In the genomic region with DNA sequence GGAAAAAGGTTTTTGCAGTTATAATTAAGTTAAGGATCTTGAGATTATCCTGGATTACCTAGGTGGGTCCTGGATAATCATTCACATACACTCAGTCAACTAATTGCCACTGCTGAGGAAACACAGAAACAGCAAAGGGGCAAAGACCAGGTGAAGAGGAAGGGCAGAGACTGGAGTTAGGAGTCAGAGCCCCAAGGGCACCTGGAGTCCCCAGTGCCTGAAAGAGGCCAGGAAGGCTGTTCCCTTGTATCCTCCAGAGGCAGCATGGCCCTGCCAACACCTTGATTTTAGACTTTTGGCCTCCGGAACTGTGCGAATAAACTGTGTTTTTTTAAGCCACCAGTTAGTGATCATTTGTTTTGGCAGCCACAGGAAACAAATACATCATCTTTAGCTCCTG, we compare ENCODE assay signal across 21 cellular contexts. TPM values are rescaled to one million over a fixed set of nuclear protein-coding genes. Genes with fewer than 3 reads are reported as not detected.
DNase-seq lines count a peak whose midpoint lies in the region; ATAC-seq and TF ChIP-seq lines count a peak whose summit lies in the region.
"Had no signal": no experiment of that assay in that cellular context is flagged by ENCODE, and none has a peak within 500 bp of the region (broad histone marks: within the 10 kb centered on the region; RNA-seq: fewer than 3 reads in every experiment).

No MANE protein-coding gene starts in this region.

- TF ChIP-seq CTCF in GM23338 (conservative IDR thresholded peaks at IDR 0.05; ENCODE audit: low read depth in 2 of 2) (no peak), SU-DHL-6 (IDR thresholded peaks at IDR 0.05; ENCODE audit: insufficient read depth, low read length, poor library complexity, severe bottlenecking) (no peak), upper lobe of right lung (IDR thresholded peaks at IDR 0.05) (no peak), uterus (IDR thresholded peaks at IDR 0.05) (no peak)

- H3F3A ChIP-seq in GM23338 (replicated peaks; ENCODE audit: low read depth) (no peaks in the 10 kb centered on the region), SU-DHL-6 (ENCODE audit: insufficient read depth) (no peaks in the 10 kb centered on the region)

- in situ Hi-C loops in ACHN (cut with HindIII; ENCODE audit: low pct_ligation_motif_present, low pct_unique_long_range_greater_than_20kb, low sequenced_read_pairs), result no loop called here

- H3K4me1 ChIP-seq in BLaER1 (peaks cover 7% of the 10 kb centered on the region), GM23338 (ENCODE audit: insufficient read depth) (no peaks in the 10 kb centered on the region), mucosa of rectum (ENCODE audit: control insufficient read depth in 2 of 2, insufficient read depth in 2 of 2, low read length in 2 of 2) (peaks cover 6 to 37% of the 10 kb centered on the region in 2 donors), upper lobe of right lung (no peaks in the 10 kb centered on the region), uterus (no peaks in the 10 kb centered on the region)

- peak overlapping the region; percentile 59; the same call in 1 of the 2 replicates for H3K4me2 ChIP-seq in BLaER1
- H3K4me2 ChIP-seq in GM23338, result no peak overlapping the region
- H3K4me2 ChIP-seq in SU-DHL-6 (ENCODE audit: low read depth, low read length, poor library complexity, severe bottlenecking), result no peak overlapping the region

- H3K9me3 Mint-ChIP-seq in GM23338, result peaks cover 2% of the 10 kb centered on the region; the same call in 1 of the 3 replicates
- H3K9me3 Mint-ChIP-seq: CD8-positive, alpha-beta T cell; IgD-negative memory B cell had no signal

- H3K27ac ChIP-seq in BLaER1 (no peak overlapping the region), GM23338 (ENCODE audit: low read depth) (no peak overlapping the region), SU-DHL-6 (ENCODE audit: low read depth, low read length) (no peak overlapping the region), mucosa of rectum (ENCODE audit: low read depth in 2 of 2, low read length in 2 of 2) (peak overlapping the region; percentile 74 to 75), upper lobe of right lung (no peak overlapping the region), uterus (no peak overlapping the region)
- H3K27ac ChIP-seq: SK-N-MC had no signal

- H3K27ac Mint-ChIP-seq in GM23338, result no peak overlapping the region
- H3K27ac Mint-ChIP-seq: CD8-positive, alpha-beta T cell had no signal

- H3K9me3 ChIP-seq in BLaER1 (no peaks in the 10 kb centered on the region), SU-DHL-6 (ENCODE audit: insufficient read depth, low read length) (no peaks in the 10 kb centered on the region), mucosa of rectum (ENCODE audit: control insufficient read depth in 2 of 2, low read length in 2 of 2) (no peaks in the 10 kb centered on the region), upper lobe of right lung (no peaks in the 10 kb centered on the region), uterus (no peaks in the 10 kb centered on the region)

- no peak for DNase-seq in GM23338 (ENCODE audit: low spot score)
- no peak for DNase-seq in activated naive CD4-positive, alpha-beta T cell treated with Interleukin-2 at 50 U/mL for 16 hours
- no peak for DNase-seq in ACHN
- no peak for DNase-seq in upper lobe of right lung
- no peak for DNase-seq in uterus
- DNase-seq: CD8-positive, alpha-beta T cell; DMS79 treated with DMSO at 0.1 percent for 48 hours; HCEC 1CT; MV-4-11; NCI-H1417; NCI-H2029; NCI-H2171; NCI-H446 had no signal

- TF ChIP-seq POLR2A in uterus (IDR thresholded peaks at IDR 0.05), result no peak

- H3K36me3 Mint-ChIP-seq in GM23338 (ENCODE audit: low read depth), result no peaks in the 10 kb centered on the region
- H3K36me3 Mint-ChIP-seq: CD8-positive, alpha-beta T cell had no signal

- H3K9ac ChIP-seq in BLaER1 (no peak overlapping the region), SU-DHL-6 (ENCODE audit: low read length) (no peak overlapping the region), mucosa of rectum (ENCODE audit: low read depth in 1 of 2, low read length in 2 of 2) (no peak overlapping the region)

- no peaks in the 10 kb centered on the region for H3K9me2 ChIP-seq in GM23338 (ENCODE audit: insufficient read depth)
- H3K9me2 ChIP-seq in SU-DHL-6 (replicated peaks; ENCODE audit: insufficient read depth, low read length), result no peaks in the 10 kb centered on the region

- no peak for ATAC-seq in GM23338
- no peak for ATAC-seq in upper lobe of right lung
- ATAC-seq: CD8-positive, alpha-beta T cell; Right ventricle myocardium inferior had no signal

- no peaks in the 10 kb centered on the region for H3K27me3 Mint-ChIP-seq in GM23338 (ENCODE audit: insufficient read depth, low read depth, poor library complexity)

- H2AFZ ChIP-seq in GM23338 (peak overlapping the region; percentile 9; the same call in 1 of the 2 replicates), SU-DHL-6 (ENCODE audit: low read depth, low read length, severe bottlenecking) (peak overlapping the region; percentile 84)

- no peaks in the 10 kb centered on the region; the same call in 2 of the 3 replicates for H3K4me1 Mint-ChIP-seq in GM23338

- H4K20me1 ChIP-seq in BLaER1 (no peaks in the 10 kb centered on the region), GM23338 (replicated peaks; ENCODE audit: insufficient read depth) (no peaks in the 10 kb centered on the region), SU-DHL-6 (ENCODE audit: low read depth, low read length) (no peaks in the 10 kb centered on the region)

- H3K79me2 ChIP-seq in GM23338 (replicated peaks; ENCODE audit: insufficient read depth) (no peaks in the 10 kb centered on the region), SU-DHL-6 (ENCODE audit: insufficient read depth, low read length) (no peaks in the 10 kb centered on the region)

- H3K27me3 ChIP-seq in BLaER1 (no peaks in the 10 kb centered on the region), GM23338 (ENCODE audit: insufficient read depth) (no peaks in the 10 kb centered on the region), SU-DHL-6 (ENCODE audit: low read length) (no peaks in the 10 kb centered on the region), mucosa of rectum (ENCODE audit: control insufficient read depth in 2 of 2, insufficient read depth in 2 of 2, low read length in 2 of 2) (no peaks in the 10 kb centered on the region), upper lobe of right lung (no peaks in the 10 kb centered on the region), uterus (no peaks in the 10 kb centered on the region)

- H3K4me3 ChIP-seq in BLaER1, result no peak overlapping the region
- no peak overlapping the region for H3K4me3 ChIP-seq in GM23338
- H3K4me3 ChIP-seq in SU-DHL-6 (ENCODE audit: insufficient read depth, low read length, poor library complexity, severe bottlenecking), result no peak overlapping the region
- H3K4me3 ChIP-seq in mucosa of rectum (ENCODE audit: low read length in 2 of 2), result peak overlapping the region; percentile 37 to 41
- no peak overlapping the region for H3K4me3 ChIP-seq in upper lobe of right lung
- no peak overlapping the region for H3K4me3 ChIP-seq in uterus
- H3K4me3 ChIP-seq: GM12878, SK-N-MC had no signal

- no peak overlapping the region for H3K4me3 Mint-ChIP-seq in GM23338

- intact Hi-C loops in upper lobe of right lung (cut with DNase I), result no loop called here
- intact Hi-C loops in uterus (cut with DNase I; ENCODE audit: low total_unique reads), result no loop called here

- no peaks in the 10 kb centered on the region for H3K36me3 ChIP-seq in BLaER1
- H3K36me3 ChIP-seq in GM23338 (ENCODE audit: insufficient read depth), result no peaks in the 10 kb centered on the region
- no peaks in the 10 kb centered on the region for H3K36me3 ChIP-seq in SU-DHL-6 (ENCODE audit: low read length)
- H3K36me3 ChIP-seq in mucosa of rectum (ENCODE audit: control insufficient read depth in 2 of 2, insufficient read depth in 2 of 2, low read length in 2 of 2), result no peaks in the 10 kb centered on the region
- H3K36me3 ChIP-seq in upper lobe of right lung, result no peaks in the 10 kb centered on the region
- H3K36me3 ChIP-seq in uterus, result no peaks in the 10 kb centered on the region

TF ChIP-seq in GM23338, 12 proteins besides CTCF, POLR2A, EP300 and RAD21:
- TF ChIP-seq EZH2phosphoT487 (IDR thresholded peaks at IDR 0.05; ENCODE audit: unreplicated experiment) (no peak), ZNF331 (CRISPR knock-in tag; IDR thresholded peaks at IDR 0.05; ENCODE audit: low read depth) (no peak)

RNA-seq across cellular contexts. Expression of gene PRR15, which starts 24.6 kb away (rescaled TPM):
- 15.5 and 17.4 TPM in 2 replicates for total RNA-seq in GM23338 (2014; rRNA removed; shearing (Covaris generic))
- polyA plus RNA-seq in GM23338 (2016; fragmentation: Nextera tagmentation; extraction: Ambion mirVana), result 8.5 and 9.6 TPM in 2 replicates
- total RNA-seq in upper lobe of right lung (2.1 TPM), uterus (1 to 10 TPM in 2 of 4 donors, not detected in 2; 1.8 to 2.3 TPM)
- total RNA-seq: CD8-positive, alpha-beta T cell; GM12878; HT1080 had no signal
- polyA plus RNA-seq: GM12878, IgD-negative memory B cell had no signal

Comparison
In these comparisons a context has a peak if more than half of its experiments do, and no peak if none do; other contexts are left out.
1. H3K27ac ChIP-seq: peak in mucosa of rectum (2 of 2); none in BLaER1 (single experiment), GM23338 (single experiment), SU-DHL-6 (single experiment), upper lobe of right lung (single experiment) and uterus (0 of 2).
2. H3K4me3 ChIP-seq: peak in mucosa of rectum (2 of 2); none in BLaER1 (single experiment), GM23338 (single experiment), SU-DHL-6 (single experiment), upper lobe of right lung (single experiment) and uterus (0 of 2).